ENCODE assay signal across 1 cellular context in genomic region chr2:160493227-160494028, GRCh38.
TF ChIP-seq lines count a peak whose summit lies in the region.

Gene RBMS1, minus strand, starts transcription at chr2:160493807. Its CDS starts 444 bp downstream, at chr2:160493363.

TF ChIP-seq in HepG2, 621 proteins besides CTCF, POLR2A, EP300 and RAD21 (continued from another document and continues in another):
- TF ChIP-seq NR1H2 (CRISPR knock-in tag; IDR thresholded peaks at IDR 0.05; ENCODE audit: borderline replicate concordance, low read depth) (no peak), ATF2 (CRISPR knock-in tag; IDR thresholded peaks at IDR 0.05) (0 out of 2 replicates have a peak, but pooled peaks have one; percentile 25), GATAD1 (CRISPR knock-in tag; IDR thresholded peaks at IDR 0.05) (peak; percentile 13; the same call in 1 of the 2 replicates), MYPOP (CRISPR knock-in tag; IDR thresholded peaks at IDR 0.05) (0 out of 2 replicates have a peak, but pooled peaks have one; percentile 37), ZBTB10 (CRISPR knock-in tag; IDR thresholded peaks at IDR 0.05; ENCODE audit: borderline replicate concordance) (no peak), REL (CRISPR knock-in tag; conservative IDR thresholded peaks at IDR 0.05) (0 out of 2 replicates have a peak, but pooled peaks have one; percentile 29), PTBP1 (IDR thresholded peaks at IDR 0.05; ENCODE audit: low read depth, low read length, poor library complexity, severe bottlenecking) (no peak), POLR2AphosphoS5 (IDR thresholded peaks at IDR 0.05; ENCODE audit: low read depth, low read length) (peak; percentile 60), FOXK1 (CRISPR knock-in tag; IDR thresholded peaks at IDR 0.05; ENCODE audit: borderline replicate concordance, low read depth) (no peak), ZFAT (CRISPR knock-in tag; conservative IDR thresholded peaks at IDR 0.05) (no peak), ZNF883 (CRISPR knock-in tag; IDR thresholded peaks at IDR 0.05; ENCODE audit: not compliant biosample characterization) (no peak), KLF12 (CRISPR knock-in tag; IDR thresholded peaks at IDR 0.05; ENCODE audit: borderline replicate concordance) (no peak), ZNF746 (CRISPR knock-in tag; IDR thresholded peaks at IDR 0.05) (peak; percentile 45; the same call in 1 of the 2 replicates), DMTF1 (CRISPR knock-in tag; IDR thresholded peaks at IDR 0.05) (no peak), RFX3 (CRISPR knock-in tag; IDR thresholded peaks at IDR 0.05) (no peak), BATF2 (CRISPR knock-in tag; IDR thresholded peaks at IDR 0.05) (0 out of 2 replicates have a peak, but pooled peaks have one; percentile 75), ZFX (CRISPR knock-in tag; IDR thresholded peaks at IDR 0.05; ENCODE audit: low read depth) (peak; percentile 1; the same call in 1 of the 2 replicates), THAP7 (CRISPR knock-in tag; IDR thresholded peaks at IDR 0.05) (no peak), RBM39 (IDR thresholded peaks at IDR 0.05; ENCODE audit: low read depth, low read length, poor library complexity, severe bottlenecking) (peak; percentile 23), ZNF12 (CRISPR knock-in tag; IDR thresholded peaks at IDR 0.05) (no peak; the same call in 1 of the 2 replicates), SNAPC4 (CRISPR knock-in tag; IDR thresholded peaks at IDR 0.05) (no peak), CREB3 (CRISPR knock-in tag; IDR thresholded peaks at IDR 0.05) (no peak), ZFP36 (IDR thresholded peaks at IDR 0.05; ENCODE audit: borderline replicate concordance, low read depth, low read length, partially characterized antibody) (no peak), SIX1 (CRISPR knock-in tag; IDR thresholded peaks at IDR 0.05; ENCODE audit: borderline replicate concordance) (no peak), XRCC5 (optimal IDR thresholded peaks at IDR 0.05; ENCODE audit: low read length) (no peak), ZNF644 (CRISPR knock-in tag; IDR thresholded peaks at IDR 0.05; ENCODE audit: low read depth) (no peak), SALL2 (CRISPR knock-in tag; IDR thresholded peaks at IDR 0.05) (no peak; the same call in 1 of the 2 replicates), ZBTB44 (CRISPR knock-in tag; IDR thresholded peaks at IDR 0.05) (no peak), ATF7 (IDR thresholded peaks at IDR 0.05) (no peak), ATF7 (CRISPR knock-in tag; IDR thresholded peaks at IDR 0.05) (no peak), ZNF546 (CRISPR knock-in tag; conservative IDR thresholded peaks at IDR 0.05) (no peak), ZNF672 (CRISPR knock-in tag; IDR thresholded peaks at IDR 0.05) (no peak), HMG20A (CRISPR knock-in tag; IDR thresholded peaks at IDR 0.05; ENCODE audit: borderline replicate concordance) (no peak), MIER3 (CRISPR knock-in tag; IDR thresholded peaks at IDR 0.05; ENCODE audit: borderline replicate concordance) (no peak), ZFP90 (CRISPR knock-in tag; IDR thresholded peaks at IDR 0.05; ENCODE audit: borderline replicate concordance) (no peak), PRDM4 (CRISPR knock-in tag; IDR thresholded peaks at IDR 0.05; ENCODE audit: borderline replicate concordance) (no peak), SMAD1 (CRISPR knock-in tag; IDR thresholded peaks at IDR 0.05; ENCODE audit: borderline replicate concordance, low read depth) (no peak), IRF2 (CRISPR knock-in tag; IDR thresholded peaks at IDR 0.05) (0 out of 2 replicates have a peak, but pooled peaks have one; percentile 38), ZNF446 (CRISPR knock-in tag; IDR thresholded peaks at IDR 0.05) (peak; percentile 2; the same call in 1 of the 2 replicates), ZC3H13 (CRISPR knock-in tag; IDR thresholded peaks at IDR 0.05) (peak; percentile 86; the same call in 1 of the 2 replicates), ZNF616 (CRISPR knock-in tag; IDR thresholded peaks at IDR 0.05; ENCODE audit: low read depth) (no peak)
